ENCODE assay signal across 15 cellular contexts in the genomic region with DNA sequence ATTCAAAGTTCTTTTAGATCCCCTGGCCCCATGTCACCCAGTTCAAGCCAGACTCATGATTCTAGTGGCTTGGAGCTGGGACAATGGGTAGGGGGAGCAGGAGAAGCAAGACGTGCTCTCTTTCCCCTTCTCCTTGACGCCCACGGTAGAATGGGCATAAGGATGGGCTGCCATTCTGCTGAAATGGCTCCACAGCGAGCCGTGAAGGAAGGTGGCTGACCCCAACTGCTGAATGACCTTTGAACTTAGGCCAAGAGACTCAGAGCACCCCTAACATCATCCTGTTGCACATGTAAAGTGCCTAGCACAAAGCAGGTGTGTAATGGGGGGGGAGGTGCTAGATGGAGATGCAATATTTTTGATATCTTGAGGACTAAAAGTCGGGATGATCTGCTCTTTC. TPM values are rescaled to one million over a fixed set of nuclear protein-coding genes. Genes with fewer than 3 reads are reported as not detected.
DNase-seq lines count a peak whose midpoint lies in the region; ATAC-seq, FAIRE-seq and TF ChIP-seq lines count a peak whose summit lies in the region.
"Had no signal": no experiment of that assay in that cellular context is flagged by ENCODE, and none has a peak within 500 bp of the region (broad histone marks: within the 10 kb centered on the region; RNA-seq: fewer than 3 reads in every experiment).

No MANE protein-coding gene starts in this region.

- H3K36me3 ChIP-seq in K562 (ENCODE audit: control insufficient read depth, insufficient read depth, low read length) (no peaks in the 10 kb centered on the region), neuronal stem cell (replicated peaks in 1 of 2; ENCODE audit: control insufficient read depth in 2 of 2, insufficient read depth in 2 of 2, low read length in 2 of 2) (no peaks in the 10 kb centered on the region), ascending aorta (no peaks in the 10 kb centered on the region)

- TF ChIP-seq CTCF in K562 (IDR thresholded peaks at IDR 0.05 in 2 of 3, conservative IDR thresholded peaks at IDR 0.05 in 1 of 3; ENCODE audit: insufficient read depth in 2 of 3, low read depth in 1 of 3, low read length in 3 of 3): no peak
- TF ChIP-seq CTCF in ascending aorta (IDR thresholded peaks at IDR 0.05): no peak

- in situ Hi-C loops in K562 (cut with MboI): no loop called here

- H2BK12ac ChIP-seq in neuronal stem cell (ENCODE audit: low read length): no peak overlapping the region

- H3K4me3 Mint-ChIP-seq in activated T-cell treated with anti-CD3 and anti-CD28 coated beads, Interleukin-2, amount 50 U/mL, for 24 hours: no peak overlapping the region
- H3K4me3 Mint-ChIP-seq in activated T-cell treated with anti-CD3 and anti-CD28 coated beads, Interleukin-2, amount 50 U/mL, for 72 hours: no peak overlapping the region
- H3K4me3 Mint-ChIP-seq: CD8-positive, alpha-beta memory T cell; HFFc6 had no signal

- H2BK15ac ChIP-seq in neuronal stem cell (ENCODE audit: low read length): no peak overlapping the region

- H3K4me2 ChIP-seq in K562 (ENCODE audit: insufficient read depth, low read length): no peak overlapping the region
- peak overlapping the region; percentile 14 for H3K4me2 ChIP-seq in neuronal stem cell (ENCODE audit: insufficient read depth, low read length, poor library complexity, severe bottlenecking)

- peak overlapping the region; percentile 67 for H3K23ac ChIP-seq in neuronal stem cell (ENCODE audit: low read depth, low read length, poor library complexity)

- no peak overlapping the region for H2AK5ac ChIP-seq in neuronal stem cell (ENCODE audit: low read depth, low read length)

- H3K9ac ChIP-seq in K562 (ENCODE audit: insufficient read depth in 1 of 2, low read depth in 2 of 2, low read length in 2 of 2): no peak overlapping the region
- peak overlapping the region; percentile 16 for H3K9ac ChIP-seq in neuronal stem cell (ENCODE audit: low read depth, low read length, poor library complexity)

- no peaks in the 10 kb centered on the region for H3K27me3 ChIP-seq in K562 (ENCODE audit: control insufficient read depth in 2 of 2, insufficient read depth in 2 of 2, low read length in 2 of 2)
- no peaks in the 10 kb centered on the region for H3K27me3 ChIP-seq in neuronal stem cell (ENCODE audit: control insufficient read depth in 3 of 3, insufficient read depth in 3 of 3, low read depth in 1 of 3, low read length in 3 of 3)
- no peaks in the 10 kb centered on the region for H3K27me3 ChIP-seq in ascending aorta

- no peaks in the 10 kb centered on the region for H3K9me1 ChIP-seq in K562 (ENCODE audit: control insufficient read depth, insufficient read depth, low read length)

- no peaks in the 10 kb centered on the region for H3K36me3 Mint-ChIP-seq in activated T-cell treated with anti-CD3 and anti-CD28 coated beads, Interleukin-2, amount 50 U/mL, for 24 hours (ENCODE audit: low read depth)
- no peaks in the 10 kb centered on the region for H3K36me3 Mint-ChIP-seq in activated T-cell treated with anti-CD3 and anti-CD28 coated beads, Interleukin-2, amount 50 U/mL, for 72 hours (ENCODE audit: insufficient read depth in 2 of 2)
- H3K36me3 Mint-ChIP-seq: CD8-positive, alpha-beta memory T cell had no signal

- H3K79me2 ChIP-seq in K562 (ENCODE audit: control insufficient read depth, insufficient read depth, low read length): no peaks in the 10 kb centered on the region

- H2BK5ac ChIP-seq in neuronal stem cell (ENCODE audit: low read length): no peak overlapping the region

- H3K27ac ChIP-seq in K562 (ENCODE audit: extremely low read depth, low read depth, low read length) (no peak overlapping the region), neuronal stem cell (replicated peaks; ENCODE audit: low read length) (no peak overlapping the region), ascending aorta (no peak overlapping the region)
- H3K27ac ChIP-seq: 22Rv1 had no signal

- H3K14ac ChIP-seq in neuronal stem cell (ENCODE audit: low read length): peak overlapping the region; percentile 27

- CTCF ChIA-PET in K562 (lab: Yijun Ruan, JAX; ENCODE audit: low intra/inter-chr PET ratio): no interaction called here

- H3K27me3 Mint-ChIP-seq in activated T-cell treated with anti-CD3 and anti-CD28 coated beads, Interleukin-2, amount 50 U/mL, for 24 hours: no peaks in the 10 kb centered on the region
- no peaks in the 10 kb centered on the region for H3K27me3 Mint-ChIP-seq in activated T-cell treated with anti-CD3 and anti-CD28 coated beads, Interleukin-2, amount 50 U/mL, for 72 hours (ENCODE audit: low read depth)

- no peaks in the 10 kb centered on the region for H3K79me1 ChIP-seq in neuronal stem cell (ENCODE audit: low read depth, low read length)

- H4K20me1 ChIP-seq in K562 (replicated peaks; ENCODE audit: control insufficient read depth, insufficient read depth, low read length): no peaks in the 10 kb centered on the region

- H3K4me3 ChIP-seq in K562: no peak overlapping the region
- no peak overlapping the region for H3K4me3 ChIP-seq in neuronal stem cell (ENCODE audit: low read length in 2 of 2)
- H3K4me3 ChIP-seq in ascending aorta: no peak overlapping the region

- H3K4me1 ChIP-seq in K562 (replicated peaks in 1 of 2; ENCODE audit: control insufficient read depth in 2 of 2, insufficient read depth in 2 of 2, low read length in 2 of 2) (peaks cover 4% of the 10 kb centered on the region in 2 experiments; a peak in 3 of 5 replicates), neuronal stem cell (ENCODE audit: control insufficient read depth in 2 of 2, insufficient read depth in 1 of 2, low read depth in 1 of 2, low read length in 2 of 2) (peaks cover 0 to 2% of the 10 kb centered on the region in 2 donors), ascending aorta (no peaks in the 10 kb centered on the region)
- H3K4me1 ChIP-seq: Caco-2 had no signal

- 40% methylated on average over 6 of the region's 6 CpGs for WGBS in K562 (ENCODE audit: insufficient coverage, low coverage, missing lambda C conversion rate)
- WGBS in neuronal stem cell (ENCODE audit: extremely low coverage in 2 of 2, insufficient read length in 2 of 2, insufficient replicate concordance in 1 of 2), 2 donors: no CpG with 5 or more reads among the region's 6 CpGs

- TF ChIP-seq POLR2A in K562 (conservative IDR thresholded peaks at IDR 0.05): no peak

- H2AFZ ChIP-seq in K562 (ENCODE audit: low read depth, low read length): no peak overlapping the region
- no peak overlapping the region for H2AFZ ChIP-seq in neuronal stem cell (ENCODE audit: low read length)

- intact Hi-C loops in K562 (cut with micrococcal nuclease): no loop called here
- intact Hi-C loops in ascending aorta (cut with DNase I): no loop called here

- TF ChIP-seq EP300 in K562 (IDR thresholded peaks at IDR 0.05; ENCODE audit: low read length): no peak

- H3K4me1 Mint-ChIP-seq in activated T-cell treated with anti-CD3 and anti-CD28 coated beads, Interleukin-2, amount 50 U/mL, for 24 hours (ENCODE audit: low read depth): peaks cover 29% of the 10 kb centered on the region
- H3K4me1 Mint-ChIP-seq in activated T-cell treated with anti-CD3 and anti-CD28 coated beads, Interleukin-2, amount 50 U/mL, for 72 hours (ENCODE audit: low read depth): peaks cover 53% of the 10 kb centered on the region
- H3K4me1 Mint-ChIP-seq: CD8-positive, alpha-beta memory T cell had no signal

- no peak for TF ChIP-seq RAD21 in K562 (CRISPR knock-in tag; conservative IDR thresholded peaks at IDR 0.05 in 1 of 2, IDR thresholded peaks at IDR 0.05 in 1 of 2)

- no peak overlapping the region for H3K27ac Mint-ChIP-seq in activated T-cell treated with anti-CD3 and anti-CD28 coated beads, Interleukin-2, amount 50 U/mL, for 24 hours
- no peak overlapping the region for H3K27ac Mint-ChIP-seq in activated T-cell treated with anti-CD3 and anti-CD28 coated beads, Interleukin-2, amount 50 U/mL, for 72 hours
- H3K27ac Mint-ChIP-seq: CD8-positive, alpha-beta memory T cell; HFFc6 had no signal

- H3K4ac ChIP-seq in neuronal stem cell (ENCODE audit: low read length): peak overlapping the region; percentile 85

- H2BK120ac ChIP-seq in neuronal stem cell (ENCODE audit: low read depth, low read length): no peak overlapping the region

- DNase-seq in activated T-cell treated with anti-CD3 and anti-CD28 coated beads, Interleukin-2, amount 50 U/mL, for 24 hours: peak; percentile 15
- DNase-seq in activated T-cell treated with anti-CD3 and anti-CD28 coated beads, Interleukin-2, amount 50 U/mL, for 72 hours: no peak
- no peak for DNase-seq in K562 (ENCODE audit: extremely low read depth in 1 of 4, low spot score in 3 of 4)
- DNase-seq in neuronal stem cell (ENCODE audit: low spot score): no peak
- no peak for DNase-seq in ascending aorta (ENCODE audit: low spot score in 2 of 2)
- DNase-seq in NCI-H2081 (lab: John Stamatoyannopoulos, UW): no peak
- no peak for DNase-seq in foreskin melanocyte
- DNase-seq: Caco-2; CD8-positive, alpha-beta memory T cell; DND-41; GDM1; HCEC 1CT; HFFc6 had no signal

- H4K91ac ChIP-seq in neuronal stem cell (ENCODE audit: low read depth, low read length, poor library complexity): no peak overlapping the region

- no peak for FAIRE-seq in K562 (lab: Jason Lieb, UNC)
- FAIRE-seq: GM12892 had no signal

- no peak overlapping the region for H4K8ac ChIP-seq in neuronal stem cell (ENCODE audit: low read depth, low read length)

- no peak for ATAC-seq in activated T-cell treated with anti-CD3 and anti-CD28 coated beads, Interleukin-2, amount 50 U/mL, for 72 hours (replicated peaks in 1 of 2)
- ATAC-seq in K562: no peak

- no peaks in the 10 kb centered on the region for H3K9me3 Mint-ChIP-seq in activated T-cell treated with anti-CD3 and anti-CD28 coated beads, Interleukin-2, amount 50 U/mL, for 24 hours
- no peaks in the 10 kb centered on the region for H3K9me3 Mint-ChIP-seq in activated T-cell treated with anti-CD3 and anti-CD28 coated beads, Interleukin-2, amount 50 U/mL, for 72 hours
- H3K9me3 Mint-ChIP-seq: CD8-positive, alpha-beta memory T cell; HFFc6 had no signal

- H3K9me3 ChIP-seq in K562 (replicated peaks; ENCODE audit: control insufficient read depth, insufficient read depth, low read depth, low read length) (no peaks in the 10 kb centered on the region), neuronal stem cell (replicated peaks in 1 of 2; ENCODE audit: control insufficient read depth in 2 of 2, insufficient read depth in 1 of 2, low read depth in 1 of 2, low read length in 2 of 2) (no peaks in the 10 kb centered on the region), ascending aorta (no peaks in the 10 kb centered on the region)
- H3K9me3 ChIP-seq: Caco-2 had no signal

- H3K18ac ChIP-seq in neuronal stem cell (ENCODE audit: low read length): no peak overlapping the region

- POLR2A ChIA-PET in K562 (lab: Yijun Ruan, JAX): interaction anchor here (1.2 kb wide), 1 partner anchor 19 kb away, joined by 3 read pairs; no protein-coding TSS in a partner anchor

- BruUV-seq in K562 (replicated peaks; lab: Mats Ljungman, UMichigan): no TSS peak

RNA-seq across cellular contexts. Expression of gene PTPN1, which starts 15.8 kb away (rescaled TPM):
- 100 to 1,000 TPM; 138 TPM for total RNA-seq in activated T-cell treated with anti-CD3 and anti-CD28 coated beads, Interleukin-2, amount 50 U/mL, for 72 hours
- 39.8 and 48.2 TPM in 2 replicates for total RNA-seq in K562 (2011; cell fraction: chromatin; rRNA removed; ENCODE audit: low replicate concordance)
- total RNA-seq in K562 (2011; cell fraction: nucleolus; rRNA removed): 25.1 and 26.7 TPM in 2 replicates
- 44.3 and 59.5 TPM in 2 replicates for total RNA-seq in K562 (2011; cell fraction: nucleoplasm; rRNA removed)
- total RNA-seq in K562 (2014; rRNA removed) (56.4 and 69.8 TPM in 2 replicates), K562 (2014; rRNA removed; fragmentation: Illumina TruSeq; extraction: Trizol) (44.5 and 49.4 TPM in 2 replicates), K562 (2015; rRNA removed; fragmentation: Illumina TruSeq; extraction: Trizol) (58.5 and 58.9 TPM in 2 replicates), K562 (2021) (71.9 and 80.4 TPM in 2 replicates), ascending aorta (30.2 TPM)
- polyA plus RNA-seq in K562 (2011; rRNA removed) (31.5 and 53.1 TPM in 2 replicates), K562 (2014; fragmentation: Illumina TruSeq; extraction: Trizol) (85.3 and 88.7 TPM in 2 replicates), K562 (2014; fragmentation: Nextera tagmentation; extraction: Ambion mirVana) (10 to 100 TPM; 11.0 to 15.7 TPM), K562 (2014; rRNA removed) (52.5 and 54.0 TPM in 2 replicates)
- polyA plus RNA-seq in K562 (2011; cell fraction: cytosol; rRNA removed): 38.3 and 62.4 TPM in 2 replicates
- polyA plus RNA-seq in K562 (2011; cell fraction: nucleus; rRNA removed): 50.2 and 94.2 TPM in 2 replicates
- 56.3 and 67.9 TPM in 2 replicates for polyA plus RNA-seq in K562 (2012)
- polyA minus RNA-seq in K562 (2011; rRNA and poly(A)+ RNA removed): 40.7 and 49.1 TPM in 2 replicates
- polyA minus RNA-seq in K562 (2011; cell fraction: cytosol; rRNA and poly(A)+ RNA removed): 25.5 and 37.9 TPM in 2 replicates
- polyA minus RNA-seq in K562 (2011; cell fraction: nucleus; rRNA and poly(A)+ RNA removed): 13.3 and 26.4 TPM in 2 replicates
- polyA plus RNA-seq in neuronal stem cell (2013, experiment 1 of 2): 30.8 TPM
- polyA plus RNA-seq in neuronal stem cell (2013, experiment 2 of 2): 29.7 TPM
